In genomic region chr3:4904801-4905695, GRCh38 we compare ENCODE assay signal across 11 cellular contexts.
A peak's percentile ranks its signal among the peaks of the same experiment; 100 is the strongest.
DNase-seq lines count a peak whose midpoint lies in the region; ATAC-seq and TF ChIP-seq lines count a peak whose summit lies in the region.
"Had no signal": no experiment of that assay in that cellular context is flagged by ENCODE, and none has a peak within 500 bp of the region (broad histone marks: within the 10 kb centered on the region; RNA-seq: fewer than 3 reads in every experiment).

No MANE protein-coding gene starts in this region.

- H3K36me3 Mint-ChIP-seq in activated T-cell treated with anti-CD3 and anti-CD28 coated beads, Interleukin-2, amount 50 U/mL, for 4 hours (ENCODE audit: insufficient read depth), result no peaks in the 10 kb centered on the region
- no peaks in the 10 kb centered on the region for H3K36me3 Mint-ChIP-seq in activated naive CD8-positive, alpha-beta T cell
- H3K36me3 Mint-ChIP-seq in HFFc6 (ENCODE audit: low read depth), result no peaks in the 10 kb centered on the region

- intact Hi-C loops in vagina (cut with DNase I), result no loop called here

- DNase-seq in activated T-cell treated with anti-CD3 and anti-CD28 coated beads, Interleukin-2, amount 50 U/mL, for 4 hours, result no peak
- no peak for DNase-seq in activated T-cell treated with anti-CD3 and anti-CD28 coated beads, Interleukin-2, amount 50 U/mL, for 1 hour
- peak; percentile 85 for DNase-seq in fibroblast of villous mesenchyme (ENCODE audit: low read depth)
- DNase-seq in vagina (ENCODE audit: extremely low spot score in 2 of 2), result no peak
- no peak for DNase-seq in hepatic stellate cell (ENCODE audit: low spot score)
- DNase-seq in HFFc6, result no peak
- DNase-seq in middle frontal gyrus (ENCODE audit: extremely low spot score, low spot score), result no peak

- no peaks in the 10 kb centered on the region for H3K27me3 ChIP-seq in vagina
- H3K27me3 ChIP-seq: cardiac muscle cell, right atrium auricular region had no signal

- H3K36me3 ChIP-seq in vagina, result no peaks in the 10 kb centered on the region
- H3K36me3 ChIP-seq: cardiac muscle cell, right atrium auricular region had no signal

- H3K9me3 Mint-ChIP-seq in activated T-cell treated with anti-CD3 and anti-CD28 coated beads, Interleukin-2, amount 50 U/mL, for 4 hours, result no peaks in the 10 kb centered on the region
- H3K9me3 Mint-ChIP-seq in activated naive CD8-positive, alpha-beta T cell (ENCODE audit: low read depth), result no peaks in the 10 kb centered on the region
- H3K9me3 Mint-ChIP-seq in HFFc6, result no peaks in the 10 kb centered on the region
- H3K9me3 Mint-ChIP-seq: GM23338 had no signal

- H3K4me3 ChIP-seq in fibroblast of villous mesenchyme (ENCODE audit: low read depth, low read length), result no peak overlapping the region
- H3K4me3 ChIP-seq in vagina, result no peak overlapping the region
- H3K4me3 ChIP-seq: cardiac muscle cell, GM23338, right atrium auricular region had no signal

- no peak for TF ChIP-seq CTCF in fibroblast of villous mesenchyme (IDR thresholded peaks at IDR 0.05; ENCODE audit: insufficient read depth, low read depth, low read length)
- TF ChIP-seq CTCF in vagina (IDR thresholded peaks at IDR 0.05), result no peak
- no peak for TF ChIP-seq CTCF in HFFc6 (IDR thresholded peaks at IDR 0.05)

- peak overlapping the region; percentile 2 for H3K4me3 Mint-ChIP-seq in activated T-cell treated with anti-CD3 and anti-CD28 coated beads, Interleukin-2, amount 50 U/mL, for 4 hours
- H3K4me3 Mint-ChIP-seq in activated naive CD8-positive, alpha-beta T cell, result peak overlapping the region; percentile 25
- H3K4me3 Mint-ChIP-seq in HFFc6, result no peak overlapping the region
- H3K4me3 Mint-ChIP-seq: GM23338 had no signal

- no peak for TF ChIP-seq POLR2A in vagina (IDR thresholded peaks at IDR 0.05)

- H3K4me1 ChIP-seq in vagina, result peaks cover 12% of the 10 kb centered on the region
- H3K4me1 ChIP-seq: right atrium auricular region had no signal

- H3K27ac ChIP-seq in vagina, result peak overlapping the region; percentile 8
- H3K27ac ChIP-seq: cardiac muscle cell, right atrium auricular region had no signal

- H3K27ac Mint-ChIP-seq in activated naive CD8-positive, alpha-beta T cell, result peak overlapping the region; percentile 50
- H3K27ac Mint-ChIP-seq in HFFc6, result no peak overlapping the region
- H3K27ac Mint-ChIP-seq: GM23338 had no signal

- no peaks in the 10 kb centered on the region for H3K27me3 Mint-ChIP-seq in activated T-cell treated with anti-CD3 and anti-CD28 coated beads, Interleukin-2, amount 50 U/mL, for 4 hours (ENCODE audit: low read depth)
- H3K27me3 Mint-ChIP-seq in activated naive CD8-positive, alpha-beta T cell, result no peaks in the 10 kb centered on the region
- peaks cover 4% of the 10 kb centered on the region for H3K27me3 Mint-ChIP-seq in HFFc6 (ENCODE audit: insufficient read depth)

- ATAC-seq in activated T-cell treated with anti-CD3 and anti-CD28 coated beads, Interleukin-2, amount 50 U/mL, for 4 hours, result no peak

- H3K4me1 Mint-ChIP-seq in activated T-cell treated with anti-CD3 and anti-CD28 coated beads, Interleukin-2, amount 50 U/mL, for 4 hours (ENCODE audit: low read depth), result peaks cover 67% of the 10 kb centered on the region
- H3K4me1 Mint-ChIP-seq in activated naive CD8-positive, alpha-beta T cell (ENCODE audit: low read depth), result peaks cover 73% of the 10 kb centered on the region
- peaks cover 30% of the 10 kb centered on the region for H3K4me1 Mint-ChIP-seq in HFFc6 (ENCODE audit: low read depth)

- no peaks in the 10 kb centered on the region for H3K9me3 ChIP-seq in vagina
- H3K9me3 ChIP-seq: right atrium auricular region had no signal
